In genomic region chr14:58738189-58738836, GRCh38 we compare ENCODE assay signal across 12 cellular contexts.
A peak's percentile ranks its signal among the peaks of the same experiment; 100 is the strongest.
DNase-seq lines count a peak whose midpoint lies in the region; ATAC-seq, FAIRE-seq and TF ChIP-seq lines count a peak whose summit lies in the region.
"Had no signal": no experiment of that assay in that cellular context is flagged by ENCODE, and none has a peak within 500 bp of the region (broad histone marks: within the 10 kb centered on the region; RNA-seq: fewer than 3 reads in every experiment).

No MANE protein-coding gene starts in this region.

- H3K36me3 ChIP-seq in uterus: no peaks in the 10 kb centered on the region

- H3K27ac ChIP-seq in uterus: no peak overlapping the region

- H3K27me3 ChIP-seq in uterus: no peaks in the 10 kb centered on the region

- H3K27ac Mint-ChIP-seq in nephron progenitor cell: peak overlapping the region; percentile 58
- H3K27ac Mint-ChIP-seq: type B pancreatic cell had no signal

- no peak for TF ChIP-seq POLR2A in uterus (IDR thresholded peaks at IDR 0.05)

- peak; percentile 90 for FAIRE-seq in endometrium (lab: Jason Lieb, UNC)

- no peaks in the 10 kb centered on the region for H3K4me1 ChIP-seq in uterus

- no peaks in the 10 kb centered on the region for H3K9me3 ChIP-seq in uterus

- H3K4me1 Mint-ChIP-seq in nephron progenitor cell: peaks cover 80% of the 10 kb centered on the region

- H3K4me3 Mint-ChIP-seq in nephron progenitor cell: no peak overlapping the region
- H3K4me3 Mint-ChIP-seq: type B pancreatic cell had no signal

- H3K4me3 ChIP-seq in uterus: no peak overlapping the region

- DNase-seq in NCI-H1417 (lab: John Stamatoyannopoulos, UW): peak in 2 of 3 experiments; percentile 27 to 63
- no peak for DNase-seq in NCI-H1417 treated with DMSO at 0.1 percent for 48 hours (lab: John Stamatoyannopoulos, UW)
- peak; percentile 19 for DNase-seq in NCI-H146 treated with DMSO at 0.1 percent for 48 hours (lab: John Stamatoyannopoulos, UW; ENCODE audit: unreplicated experiment)
- DNase-seq in nephron progenitor cell: no peak
- no peak for DNase-seq in pons (ENCODE audit: low spot score)
- no peak for DNase-seq in uterus
- DNase-seq: MM.1S, NCI-H524, retina had no signal

- no peaks in the 10 kb centered on the region for H3K27me3 Mint-ChIP-seq in nephron progenitor cell (ENCODE audit: low read depth, poor library complexity)

- no peaks in the 10 kb centered on the region for H3K9me3 Mint-ChIP-seq in nephron progenitor cell
- H3K9me3 Mint-ChIP-seq: type B pancreatic cell had no signal

- ATAC-seq in HG03457 (IDR thresholded peaks at IDR 0.05; ENCODE audit: unreplicated experiment): no peak

- no peaks in the 10 kb centered on the region for H3K36me3 Mint-ChIP-seq in nephron progenitor cell (ENCODE audit: low read depth)
- H3K36me3 Mint-ChIP-seq: type B pancreatic cell had no signal

- TF ChIP-seq CTCF in nephron progenitor cell (IDR thresholded peaks at IDR 0.05): no peak
- no peak for TF ChIP-seq CTCF in uterus (IDR thresholded peaks at IDR 0.05)

- intact Hi-C loops in uterus (cut with DNase I; ENCODE audit: low total_unique reads): no loop called here

Comparison
In these comparisons a context has a peak if more than half of its experiments do, and no peak if none do; other contexts are left out.
1. DNase-seq: peak in NCI-H1417 (2 of 3) and NCI-H146 treated with DMSO at 0.1 percent for 48 hours (single experiment); none in NCI-H1417 treated with DMSO at 0.1 percent for 48 hours (single experiment), nephron progenitor cell (single experiment), pons (single experiment) and uterus (0 of 2).